ENCODE assay signal across 13 cellular contexts in genomic region chr15:40251455-40252140, GRCh38. TPM values are rescaled to one million over a fixed set of nuclear protein-coding genes. Genes with fewer than 3 reads are reported as not detected.
DNase-seq lines count a peak whose midpoint lies in the region; ATAC-seq and TF ChIP-seq lines count a peak whose summit lies in the region.
"Had no signal": no experiment of that assay in that cellular context is flagged by ENCODE, and none has a peak within 500 bp of the region (broad histone marks: within the 10 kb centered on the region; RNA-seq: fewer than 3 reads in every experiment).

No MANE protein-coding gene starts in this region.

- H3K27me3 Mint-ChIP-seq in CD14-positive monocyte (ENCODE audit: low read depth in 3 of 3) (peaks cover 40 to 52% (median 44%) of the 10 kb centered on the region in 3 donors), natural killer cell (ENCODE audit: low read depth in 2 of 2) (peaks cover 10 to 23% of the 10 kb centered on the region in 2 donors)

- H3K9ac ChIP-seq in HUES64 (ENCODE audit: low read depth, low read length): 0 out of 2 replicates have a peak overlapping the region, but pooled peaks have one; percentile 63

- H3K4me3 Mint-ChIP-seq in CD14-positive monocyte: peak overlapping the region; percentile 13 to 69
- H3K4me3 Mint-ChIP-seq in natural killer cell: peak overlapping the region; percentile 68

- H3K9me3 Mint-ChIP-seq in CD14-positive monocyte (peaks cover 0 to 5% (median 3%) of the 10 kb centered on the region in 7 donors), natural killer cell (no peaks in the 10 kb centered on the region)

- DNase-seq in CD14-positive monocyte (ENCODE audit: low spot score) (no peak), Right ventricle myocardium superior (peak; percentile 64), natural killer cell (no peak), OCI-M2 (lab: John Stamatoyannopoulos, UW; ENCODE audit: unreplicated experiment) (no peak), hippocampal formation (lab: John Stamatoyannopoulos, UW) (no peak)
- DNase-seq: effector CD4-positive, alpha-beta T cell; mesendoderm; NCI-H1417 treated with DMSO at 0.1 percent for 48 hours; NCI-H524 had no signal

- no peak for TF ChIP-seq POLR2A in gastroesophageal sphincter (IDR thresholded peaks at IDR 0.05)

- 90% methylated on average over 12 of the region's 12 CpGs for WGBS in HUES64
- WGBS in gastroesophageal sphincter (ENCODE audit: low coverage in 1 of 2), 2 donors: 94% methylated on average over 2 of the region's 12 CpGs; no CpG with 5 or more reads in 1 of the 2 donors

- TF ChIP-seq EP300 in gastroesophageal sphincter (IDR thresholded peaks at IDR 0.05): no peak

- H3K36me3 ChIP-seq in HUES64 (ENCODE audit: insufficient read depth, low read length): no peaks in the 10 kb centered on the region
- H3K36me3 ChIP-seq in gastroesophageal sphincter: no peaks in the 10 kb centered on the region

- H3K9me3 ChIP-seq in HUES64 (ENCODE audit: insufficient read depth, low read depth, low read length) (no peaks in the 10 kb centered on the region), gastroesophageal sphincter (no peaks in the 10 kb centered on the region)

- TF ChIP-seq CTCF in CD14-positive monocyte (IDR thresholded peaks at IDR 0.05): no peak
- TF ChIP-seq CTCF in natural killer cell (IDR thresholded peaks at IDR 0.05): no peak
- no peak for TF ChIP-seq CTCF in gastroesophageal sphincter (IDR thresholded peaks at IDR 0.05)

- H3K36me3 Mint-ChIP-seq in CD14-positive monocyte (peaks cover 4 to 6% of the 10 kb centered on the region in 2 donors), natural killer cell (no peaks in the 10 kb centered on the region)

- ATAC-seq in Right ventricle myocardium superior (ENCODE audit: poor library complexity): peak; percentile 62
- no peak for ATAC-seq in natural killer cell
- ATAC-seq in GM19467 (IDR thresholded peaks at IDR 0.05; ENCODE audit: unreplicated experiment): no peak
- no peak for ATAC-seq in gastroesophageal sphincter

- H3K4me1 ChIP-seq in HUES64 (ENCODE audit: insufficient read depth, low read length) (peaks cover 3% of the 10 kb centered on the region; the same call in 1 of the 2 replicates), gastroesophageal sphincter (peaks cover 0 to 23% (median 13%) of the 10 kb centered on the region in 3 donors)

- H3K27me3 ChIP-seq in HUES64 (ENCODE audit: insufficient read depth, low read length) (peaks cover 43% of the 10 kb centered on the region), gastroesophageal sphincter (peaks cover 17% of the 10 kb centered on the region)

- H3K27ac ChIP-seq in HUES64 (ENCODE audit: low read depth, low read length): no peak overlapping the region
- no peak overlapping the region for H3K27ac ChIP-seq in gastroesophageal sphincter

- intact Hi-C loops in CD14-positive monocyte (cut with micrococcal nuclease): no loop called here
- intact Hi-C loops in Right ventricle myocardium superior (cut with DNase I): no loop called here
- intact Hi-C loops in natural killer cell (cut with micrococcal nuclease): no loop called here

- H3K27ac Mint-ChIP-seq in CD14-positive monocyte (no peak overlapping the region), natural killer cell (no peak overlapping the region)

- no peak overlapping the region for H3K4me3 ChIP-seq in HUES64 (ENCODE audit: low read length)
- no peak overlapping the region for H3K4me3 ChIP-seq in gastroesophageal sphincter

- H3K4me1 Mint-ChIP-seq in CD14-positive monocyte (peaks cover 6% of the 10 kb centered on the region), natural killer cell (peaks cover 6 to 17% of the 10 kb centered on the region in 2 donors)

RNA-seq across cellular contexts. Expression of gene PAK6, which starts 12.7 kb away (rescaled TPM):
- polyA plus RNA-seq in CD14-positive monocyte: not detected
- polyA plus RNA-seq in HUES64 (2013, experiment 1 of 2): 2.1 TPM
- 5.2 TPM for polyA plus RNA-seq in HUES64 (2013, experiment 2 of 2)
- total RNA-seq in Right ventricle myocardium superior (9.7 TPM), natural killer cell (10 to 100 TPM in 1 of 3 donors, 1 to 10 TPM in 2; 7.6 to 10.9 (median 7.9) TPM), gastroesophageal sphincter (1 to 10 TPM in 2 of 4 donors, under 1 TPM in 2; 0.94 to 4.6 (median 1.6) TPM)

RNA-seq across cellular contexts. Expression of gene ANKRD63, which starts 31.3 kb away (rescaled TPM):
- polyA plus RNA-seq in CD14-positive monocyte: not detected
- polyA plus RNA-seq in HUES64 (2013, experiment 1 of 2): not detected
- not detected for polyA plus RNA-seq in HUES64 (2013, experiment 2 of 2)
- total RNA-seq in Right ventricle myocardium superior: 0.65 TPM
- total RNA-seq in natural killer cell: not detected
- total RNA-seq in gastroesophageal sphincter: 1 to 10 TPM in 1 of 4 donors, not detected in 3; 1.6 TPM
- total RNA-seq: RPMI7951 had no signal

RNA-seq across cellular contexts. Expression of gene PLCB2, which starts 56.1 kb away (rescaled TPM):
- 10 to 100 TPM; 56.5 to 74.5 TPM for polyA plus RNA-seq in CD14-positive monocyte
- 7.3 TPM for polyA plus RNA-seq in HUES64 (2013, experiment 1 of 2)
- 11.2 TPM for polyA plus RNA-seq in HUES64 (2013, experiment 2 of 2)
- total RNA-seq in Right ventricle myocardium superior (7.7 TPM), natural killer cell (100 to 1,000 TPM; 345 to 440 (median 432) TPM), gastroesophageal sphincter (10 to 100 TPM in 2 of 4 donors, 1 to 10 TPM in 2; 1.5 to 13.5 (median 8.8) TPM)

Comparison
In these comparisons a context has a peak if more than half of its experiments do, and no peak if none do; other contexts are left out.
1. RNA of gene PLCB2, which starts 56.1 kb away (total RNA-seq): 345 to 440 TPM in natural killer cell; 1.5 to 13.5 TPM in gastroesophageal sphincter and 7.7 TPM in Right ventricle myocardium superior (single experiment); every median in the first group is over 10 times any median in the second.